ENCODE assay signal across 1 cellular context in the genomic region with DNA sequence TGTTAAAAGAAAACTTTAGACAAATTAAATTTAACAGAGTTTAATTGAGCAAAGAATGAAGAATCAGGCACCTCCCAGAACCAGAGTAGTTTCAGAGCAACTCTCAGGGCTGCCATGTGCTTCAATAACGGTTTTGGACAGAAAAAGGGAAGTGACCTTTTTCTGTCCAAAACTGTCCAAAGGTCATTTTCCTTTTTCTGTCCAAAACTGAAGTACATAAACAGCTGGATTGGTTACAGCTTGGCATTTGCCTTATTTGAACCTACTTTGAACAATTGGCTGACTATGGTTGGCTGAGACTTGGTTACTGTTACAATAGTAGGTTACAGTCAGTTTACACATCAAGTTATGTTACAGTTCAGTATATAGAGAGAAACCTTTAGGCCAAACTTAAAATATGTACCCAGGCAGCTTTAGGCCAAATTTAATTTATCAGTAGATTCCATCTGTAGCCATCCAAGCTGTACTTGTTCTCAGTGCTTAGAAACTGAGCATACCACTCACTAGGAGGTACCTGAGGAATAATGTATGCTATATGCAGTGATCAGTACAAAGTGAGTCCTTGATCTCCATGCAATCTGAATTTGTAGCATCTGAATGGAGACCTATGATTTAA.
TF ChIP-seq lines count a peak whose summit lies in the region.

No MANE protein-coding gene starts in this region.

TF ChIP-seq in liver, 16 proteins besides CTCF, POLR2A, EP300 and RAD21 (continued from another document):
- TF ChIP-seq, protein P1, sequence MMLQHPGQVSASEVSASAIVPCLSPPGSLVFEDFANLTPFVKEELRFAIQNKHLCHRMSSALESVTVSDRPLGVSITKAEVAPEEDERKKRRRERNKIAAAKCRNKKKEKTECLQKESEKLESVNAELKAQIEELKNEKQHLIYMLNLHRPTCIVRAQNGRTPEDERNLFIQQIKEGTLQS (IDR thresholded peaks at IDR 0.05), result no peak
- TF ChIP-seq FOXA2 (IDR thresholded peaks at IDR 0.05), result peak; percentile 24
- peak; percentile 75 for TF ChIP-seq HNF4G (IDR thresholded peaks at IDR 0.05)
- TF ChIP-seq, protein P2, sequence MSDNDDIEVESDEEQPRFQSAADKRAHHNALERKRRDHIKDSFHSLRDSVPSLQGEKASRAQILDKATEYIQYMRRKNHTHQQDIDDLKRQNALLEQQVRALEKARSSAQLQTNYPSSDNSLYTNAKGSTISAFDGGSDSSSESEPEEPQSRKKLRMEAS (IDR thresholded peaks at IDR 0.05), result peak; percentile 81
